ENCODE assay signal across 8 cellular contexts in genomic region chr3:50245251-50245745, GRCh38. TPM values are rescaled to one million over a fixed set of nuclear protein-coding genes. Genes with fewer than 3 reads are reported as not detected.
DNase-seq lines count a peak whose midpoint lies in the region; ATAC-seq and TF ChIP-seq lines count a peak whose summit lies in the region.

No MANE protein-coding gene starts in this region.

- no peak overlapping the region for H2AFZ ChIP-seq in MM.1S (ENCODE audit: low read length)

- no peak for TF ChIP-seq CTCF in AG09309 (IDR thresholded peaks at IDR 0.05; ENCODE audit: control insufficient read depth, insufficient read depth, low read depth, low read length, missing control alignments)
- TF ChIP-seq CTCF in MM.1S (IDR thresholded peaks at IDR 0.05; ENCODE audit: low read length), result no peak
- no peak for TF ChIP-seq CTCF in colonic mucosa (IDR thresholded peaks at IDR 0.05)
- TF ChIP-seq CTCF in natural killer cell (IDR thresholded peaks at IDR 0.05), result no peak

- H3K9me3 ChIP-seq in MM.1S (replicated peaks; ENCODE audit: insufficient read depth, low read length) (no peaks in the 10 kb centered on the region), colonic mucosa (no peaks in the 10 kb centered on the region)

- H3K36me3 Mint-ChIP-seq in natural killer cell, result no peaks in the 10 kb centered on the region

- peaks cover 96% of the 10 kb centered on the region for H3K79me2 ChIP-seq in MM.1S (ENCODE audit: low read length)

- H3K4me3 Mint-ChIP-seq in natural killer cell, result peak overlapping the region; percentile 53

- H3K27ac Mint-ChIP-seq in natural killer cell, result peak overlapping the region; percentile 95

- no peaks in the 10 kb centered on the region for H3K9me2 ChIP-seq in MM.1S (replicated peaks; ENCODE audit: insufficient read depth, low read length)

- H4K20me1 ChIP-seq in MM.1S (ENCODE audit: insufficient read depth, low read length), result peaks cover 8% of the 10 kb centered on the region; the same call in 1 of the 2 replicates

- H3K4me1 Mint-ChIP-seq in natural killer cell, result peaks cover 62 to 84% of the 10 kb centered on the region in 2 donors

- intact Hi-C loops in colonic mucosa (cut with DNase I), result no loop called here
- intact Hi-C loops in natural killer cell (cut with micrococcal nuclease), result no loop called here

- no peaks in the 10 kb centered on the region for H3K27me3 Mint-ChIP-seq in natural killer cell (ENCODE audit: low read depth in 2 of 2)

- DNase-seq in AG09309 (ENCODE audit: low read depth) (no peak), MM.1S (no peak), colonic mucosa (no peak), natural killer cell (no peak), GM19240 (ENCODE audit: insufficient read length, low spot score) (no peak), NCI-H128 (lab: John Stamatoyannopoulos, UW; ENCODE audit: unreplicated experiment) (no peak), cerebellar nuclear complex (lab: John Stamatoyannopoulos, UW) (no peak)

- peak overlapping the region; percentile 40 for H3K4me3 ChIP-seq in AG09309 (ENCODE audit: control insufficient read depth, low read depth, low read length)
- peak overlapping the region; percentile 52 for H3K4me3 ChIP-seq in MM.1S (ENCODE audit: low read length)
- peak overlapping the region; percentile 43 for H3K4me3 ChIP-seq in colonic mucosa

- H3K27me3 ChIP-seq in MM.1S (replicated peaks; ENCODE audit: insufficient read depth, low read length) (no peaks in the 10 kb centered on the region), colonic mucosa (no peaks in the 10 kb centered on the region)

- peaks cover 21% of the 10 kb centered on the region for H3F3A ChIP-seq in MM.1S (ENCODE audit: insufficient read depth, low read length)

- H3K9me3 Mint-ChIP-seq in natural killer cell, result no peaks in the 10 kb centered on the region

- peak overlapping the region; percentile 47; the same call in 1 of the 2 replicates for H3K9ac ChIP-seq in MM.1S (ENCODE audit: low read length)
- peak overlapping the region; percentile 48 to 74 for H3K9ac ChIP-seq in colonic mucosa (ENCODE audit: low read depth in 2 of 2, low read length in 2 of 2)

- H3K4me1 ChIP-seq in MM.1S (ENCODE audit: low read length), result peaks cover 13% of the 10 kb centered on the region
- peaks cover 15% of the 10 kb centered on the region for H3K4me1 ChIP-seq in colonic mucosa

- ATAC-seq in natural killer cell (no peak), GM21825 (IDR thresholded peaks at IDR 0.05; ENCODE audit: unreplicated experiment) (no peak)

- peak overlapping the region; percentile 74 for H3K4me2 ChIP-seq in MM.1S (ENCODE audit: low read depth, low read length)

- H3K27ac ChIP-seq in MM.1S (ENCODE audit: low read length), result peak overlapping the region; percentile 81; the same call in 1 of the 2 replicates
- peak overlapping the region; percentile 69 for H3K27ac ChIP-seq in colonic mucosa

- no peaks in the 10 kb centered on the region for H3K36me3 ChIP-seq in MM.1S (replicated peaks; ENCODE audit: insufficient read depth, low read length)
- no peaks in the 10 kb centered on the region for H3K36me3 ChIP-seq in colonic mucosa

RNA-seq across cellular contexts. Expression of gene GNAI2, which starts 9.3 kb away (rescaled TPM):
- total RNA-seq in colonic mucosa (10 to 100 TPM; 48.7 to 77.4 TPM), natural killer cell (100 to 1,000 TPM; 428 to 467 (median 447) TPM)

RNA-seq across cellular contexts. Expression of gene SEMA3B, which starts 23.6 kb away (rescaled TPM):
- total RNA-seq in colonic mucosa (10 to 100 TPM; 51.6 to 57.0 TPM), natural killer cell (1 to 10 TPM in 1 of 3 donors, under 1 TPM in 2; 0.97 to 2.0 (median 0.99) TPM)

RNA-seq across cellular contexts. Expression of gene LSMEM2, which starts 33.6 kb away (rescaled TPM):
- total RNA-seq in colonic mucosa, result not detected
- not detected for total RNA-seq in natural killer cell

RNA-seq across cellular contexts. Expression of gene SLC38A3, which starts 40.2 kb away (rescaled TPM):
- total RNA-seq in colonic mucosa (under 1 TPM; 0.24 to 0.40 TPM), natural killer cell (under 1 TPM in 1 of 3 donors, not detected in 2; 0.82 TPM)

RNA-seq across cellular contexts. Expression of gene IFRD2, which starts 46.9 kb away (rescaled TPM):
- 100 to 1,000 TPM in 1 of 2 donors, 10 to 100 TPM in 1; 52.8 to 129 TPM for total RNA-seq in colonic mucosa
- 10 to 100 TPM; 27.8 to 39.1 (median 32.1) TPM for total RNA-seq in natural killer cell

Comparison
In these comparisons a context has a peak if more than half of its experiments do, and no peak if none do; other contexts are left out.
1. RNA of gene GNAI2, which starts 9.3 kb away (total RNA-seq): 428 to 467 TPM in natural killer cell; 48.7 to 77.4 TPM in colonic mucosa; every median in the first group is over 4 times any median in the second.
2. RNA of gene SEMA3B, which starts 23.6 kb away (total RNA-seq): 51.6 to 57.0 TPM in colonic mucosa; 0.97 to 2.0 TPM in natural killer cell; every median in the first group is over 10 times any median in the second.
3. Peak in every context shown above with its lines, with median percentiles within 50 percentile points of each other: H3K4me3 ChIP-seq.